Comparison of ENCODE assay signal across 8 cellular contexts in genomic region chr17:7295230-7296180, GRCh38. TPM values are rescaled to one million over a fixed set of nuclear protein-coding genes. Genes with fewer than 3 reads are reported as not detected.
DNase-seq lines count a peak whose midpoint lies in the region; ATAC-seq, FAIRE-seq and TF ChIP-seq lines count a peak whose summit lies in the region.

No MANE protein-coding gene starts in this region.

- no peaks in the 10 kb centered on the region for H4K20me1 ChIP-seq in SU-DHL-6 (ENCODE audit: low read depth, low read length)

- H3K4me3 ChIP-seq in SU-DHL-6 (ENCODE audit: insufficient read depth, low read length, poor library complexity, severe bottlenecking) (no peak overlapping the region), right cardiac atrium (ENCODE audit: low read length) (no peak overlapping the region)

- ATAC-seq in right cardiac atrium (no peak), GM21423 (IDR thresholded peaks at IDR 0.05; ENCODE audit: unreplicated experiment) (no peak), GM21390 (IDR thresholded peaks at IDR 0.05; ENCODE audit: unreplicated experiment) (no peak)
- ATAC-seq in stimulated activated effector memory CD8-positive, alpha-beta T cell treated with anti-CD3 and anti-CD28 coated beads, Interleukin-12 subunit alpha, Interleukin-12 subunit beta, amount 100 ng/mL, for 72 hours, result no peak

- H3K36me3 ChIP-seq in SU-DHL-6 (ENCODE audit: low read length), result no peaks in the 10 kb centered on the region

- 59% methylated on average over 42 of the region's 42 CpGs for WGBS in right cardiac atrium

- H3F3A ChIP-seq in SU-DHL-6 (ENCODE audit: insufficient read depth), result no peaks in the 10 kb centered on the region

- no peak for TF ChIP-seq CTCF in SU-DHL-6 (IDR thresholded peaks at IDR 0.05; ENCODE audit: insufficient read depth, low read length, poor library complexity, severe bottlenecking)

- intact Hi-C loops in right cardiac atrium (cut with DNase I), result loop anchor here (1.0 to 10.0 kb wide), 3 partner anchors 15 to 49 kb away; partner anchors contain the start of gene SLC2A4 (in 2 of the 4)

- FAIRE-seq in H54 (lab: Jason Lieb, UNC), result no peak

- H3K4me3 Mint-ChIP-seq in stimulated activated effector memory CD8-positive, alpha-beta T cell treated with anti-CD3 and anti-CD28 coated beads, Interleukin-12 subunit alpha, Interleukin-12 subunit beta, amount 100 ng/mL, for 72 hours, result peak overlapping the region; percentile 82

- H3K27me3 ChIP-seq in SU-DHL-6 (ENCODE audit: low read length) (no peaks in the 10 kb centered on the region), right cardiac atrium (ENCODE audit: control insufficient read depth, insufficient read depth) (no peaks in the 10 kb centered on the region)

- no peak overlapping the region for H3K27ac Mint-ChIP-seq in stimulated activated effector memory CD8-positive, alpha-beta T cell treated with anti-CD3 and anti-CD28 coated beads, Interleukin-12 subunit alpha, Interleukin-12 subunit beta, amount 100 ng/mL, for 72 hours

- H3K4me1 Mint-ChIP-seq in stimulated activated effector memory CD8-positive, alpha-beta T cell treated with anti-CD3 and anti-CD28 coated beads, Interleukin-12 subunit alpha, Interleukin-12 subunit beta, amount 100 ng/mL, for 72 hours, result peaks cover 22% of the 10 kb centered on the region

- DNase-seq in NCI-H510A treated with DMSO at 0.1 percent for 48 hours (lab: John Stamatoyannopoulos, UW) (peak; percentile 11), NCI-H510A (lab: John Stamatoyannopoulos, UW) (no peak), right cardiac atrium (peak in 1 of 3 donors; percentile 29), H54 (ENCODE audit: insufficient read length, low spot score) (no peak)
- no peak for DNase-seq in stimulated activated effector memory CD8-positive, alpha-beta T cell treated with anti-CD3 and anti-CD28 coated beads, Interleukin-12 subunit alpha, Interleukin-12 subunit beta, amount 100 ng/mL, for 72 hours (ENCODE audit: low spot score in 2 of 2)

- H3K9me3 Mint-ChIP-seq in stimulated activated effector memory CD8-positive, alpha-beta T cell treated with anti-CD3 and anti-CD28 coated beads, Interleukin-12 subunit alpha, Interleukin-12 subunit beta, amount 100 ng/mL, for 72 hours, result no peaks in the 10 kb centered on the region

- no peak overlapping the region for H3K27ac ChIP-seq in SU-DHL-6 (ENCODE audit: low read depth, low read length)
- H3K27ac ChIP-seq in right cardiac atrium (ENCODE audit: low read length), result peak overlapping the region; percentile 71

- H3K79me2 ChIP-seq in SU-DHL-6 (ENCODE audit: insufficient read depth, low read length), result no peaks in the 10 kb centered on the region

- peaks cover 12% of the 10 kb centered on the region for H3K4me1 ChIP-seq in right cardiac atrium (ENCODE audit: control insufficient read depth, insufficient read depth, low read length)

- 0 out of 2 replicates have a peak overlapping the region, but pooled peaks have one; percentile 24 for H3K9ac ChIP-seq in SU-DHL-6 (ENCODE audit: low read length)

- peak overlapping the region; percentile 46 for H3K4me2 ChIP-seq in SU-DHL-6 (ENCODE audit: low read depth, low read length, poor library complexity, severe bottlenecking)

- H3K9me2 ChIP-seq in SU-DHL-6 (replicated peaks; ENCODE audit: insufficient read depth, low read length), result no peaks in the 10 kb centered on the region

- H2AFZ ChIP-seq in SU-DHL-6 (ENCODE audit: low read depth, low read length, severe bottlenecking), result peak overlapping the region; percentile 42

- TF ChIP-seq POLR2A in H54 (IDR thresholded peaks at IDR 0.05; ENCODE audit: low read depth, low read length), result no peak

- no peaks in the 10 kb centered on the region for H3K36me3 Mint-ChIP-seq in stimulated activated effector memory CD8-positive, alpha-beta T cell treated with anti-CD3 and anti-CD28 coated beads, Interleukin-12 subunit alpha, Interleukin-12 subunit beta, amount 100 ng/mL, for 72 hours

- H3K9me3 ChIP-seq in SU-DHL-6 (ENCODE audit: insufficient read depth, low read length), result no peaks in the 10 kb centered on the region
- H3K9me3 ChIP-seq in right cardiac atrium (ENCODE audit: control insufficient read depth, low read length), result no peaks in the 10 kb centered on the region

RNA-seq across cellular contexts. Expression of gene YBX2, which starts 1.1 kb away (rescaled TPM):
- 1 to 10 TPM; 1.4 to 3.1 (median 1.8) TPM for total RNA-seq in right cardiac atrium
- polyA plus RNA-seq in right cardiac atrium, result 5.3 TPM

RNA-seq across cellular contexts. Expression of gene EIF5A, which starts 11.9 kb away (rescaled TPM):
- total RNA-seq in right cardiac atrium, result 100 to 1,000 TPM; 259 to 311 (median 268) TPM
- polyA plus RNA-seq in right cardiac atrium, result 301 TPM

RNA-seq across cellular contexts. Expression of gene SLC2A4, which starts 14.0 kb away (rescaled TPM):
- 100 to 1,000 TPM in 3 of 4 donors, 10 to 100 TPM in 1; 57.6 to 146 (median 103) TPM for total RNA-seq in right cardiac atrium
- 83.1 TPM for polyA plus RNA-seq in right cardiac atrium

RNA-seq across cellular contexts. Expression of gene GPS2, which starts 19.7 kb away (rescaled TPM):
- 10 to 100 TPM; 65.0 to 76.1 (median 65.8) TPM for total RNA-seq in right cardiac atrium
- 68.4 TPM for polyA plus RNA-seq in right cardiac atrium

RNA-seq across cellular contexts. Expression of gene CLDN7, which starts 33.2 kb away (rescaled TPM):
- 1 to 10 TPM; 1.8 to 3.4 (median 2.8) TPM for total RNA-seq in right cardiac atrium
- 2.9 TPM for polyA plus RNA-seq in right cardiac atrium
